In genomic region chr3:100093826-100094225, GRCh38 we compare ENCODE assay signal across 25 cellular contexts. TPM values are rescaled to one million over a fixed set of nuclear protein-coding genes. Genes with fewer than 3 reads are reported as not detected.
DNase-seq lines count a peak whose midpoint lies in the region; ATAC-seq, FAIRE-seq and TF ChIP-seq lines count a peak whose summit lies in the region.
"Had no signal": no experiment of that assay in that cellular context is flagged by ENCODE, and none has a peak within 500 bp of the region (broad histone marks: within the 10 kb centered on the region; RNA-seq: fewer than 3 reads in every experiment).

No MANE protein-coding gene starts in this region.

- ATAC-seq in GM19035 (IDR thresholded peaks at IDR 0.05; ENCODE audit: unreplicated experiment) = no peak
- no peak for ATAC-seq in GM19467 (IDR thresholded peaks at IDR 0.05; ENCODE audit: unreplicated experiment)
- ATAC-seq in HG02938 (IDR thresholded peaks at IDR 0.05; ENCODE audit: unreplicated experiment) = no peak
- no peak for ATAC-seq in HG03196 (IDR thresholded peaks at IDR 0.05; ENCODE audit: unreplicated experiment)

- no peak overlapping the region for H3K9ac ChIP-seq in GM23248
- no peak overlapping the region for H3K9ac ChIP-seq in endothelial cell of umbilical vein (replicated peaks; ENCODE audit: extremely low read depth, insufficient read depth, low read length)
- H3K9ac ChIP-seq: BLaER1 treated with 17β-estradiol and CSF1 and Interleukin-3, amounts not matched to agents 10 nM and 100 nM; KMS-11 had no signal

- H3K4me3 ChIP-seq in GM23248 = no peak overlapping the region
- H3K4me3 ChIP-seq in MG63 = no peak overlapping the region
- no peak overlapping the region for H3K4me3 ChIP-seq in endothelial cell of umbilical vein (replicated peaks in 1 of 3; ENCODE audit: insufficient read depth in 1 of 3, low read depth in 1 of 3, low read length in 3 of 3)
- H3K4me3 ChIP-seq: BLaER1 treated with 17β-estradiol and CSF1 and Interleukin-3, amounts not matched to agents 10 nM and 100 nM; SK-N-MC had no signal

- no peaks in the 10 kb centered on the region for H3K9me3 ChIP-seq in GM23248 (ENCODE audit: low read depth)
- no peaks in the 10 kb centered on the region for H3K9me3 ChIP-seq in MG63
- no peaks in the 10 kb centered on the region for H3K9me3 ChIP-seq in endothelial cell of umbilical vein (replicated peaks; ENCODE audit: control insufficient read depth, insufficient read depth, low read length)
- H3K9me3 ChIP-seq: BLaER1 treated with 17β-estradiol and CSF1 and Interleukin-3, amounts not matched to agents 10 nM and 100 nM; Caco-2 had no signal

- peaks cover 14% of the 10 kb centered on the region for H3F3A ChIP-seq in GM23248 (ENCODE audit: insufficient read depth)

- H3K27ac Mint-ChIP-seq in osteocyte (ENCODE audit: unreplicated experiment) = peak overlapping the region; percentile 38
- H3K27ac Mint-ChIP-seq: CD4-positive, alpha-beta memory T cell; HFFc6 had no signal

- POLR2A ChIA-PET in endothelial cell of umbilical vein (lab: Charles Lee) = no interaction called here

- H3K27me3 ChIP-seq in GM23248 (replicated peaks; ENCODE audit: insufficient read depth) (no peaks in the 10 kb centered on the region), MG63 (no peaks in the 10 kb centered on the region), endothelial cell of umbilical vein (ENCODE audit: control insufficient read depth in 2 of 2, insufficient read depth in 2 of 2, low read length in 2 of 2) (no peaks in the 10 kb centered on the region)
- H3K27me3 ChIP-seq: BLaER1 treated with 17β-estradiol and CSF1 and Interleukin-3, amounts not matched to agents 10 nM and 100 nM had no signal

- H3K9me2 ChIP-seq in GM23248 (ENCODE audit: insufficient read depth) = no peaks in the 10 kb centered on the region

- no peak for TF ChIP-seq POLR2A in endothelial cell of umbilical vein (IDR thresholded peaks at IDR 0.05; ENCODE audit: low read depth, low read length)

- H3K36me3 Mint-ChIP-seq in osteocyte (ENCODE audit: unreplicated experiment) = no peaks in the 10 kb centered on the region

- CTCF ChIA-PET in endothelial cell of umbilical vein (lab: Charles Lee) = interaction anchor here (0.7 to 0.9 kb wide), 2 partner anchors 165 to 261 kb away, joined by 3 to 4 read pairs; no protein-coding TSS in a partner anchor

- H3K4me1 ChIP-seq in GM23248 (ENCODE audit: insufficient read depth) = peaks cover 25% of the 10 kb centered on the region
- H3K4me1 ChIP-seq in endothelial cell of umbilical vein (ENCODE audit: control insufficient read depth, extremely low read depth, insufficient read depth, low read length) = peaks cover 5% of the 10 kb centered on the region

- DNase-seq in GM23248 (peak; percentile 41), MG63 (peak; percentile 58), endothelial cell of umbilical vein (ENCODE audit: low read depth, low spot score) (peak; percentile 34), osteocyte (ENCODE audit: extremely low spot score, unreplicated experiment) (no peak)
- DNase-seq: Caco-2; CD4-positive, alpha-beta memory T cell; DND-41; H9; HFFc6; IMR-90; NCI-H1417; NCI-H1694 treated with DMSO at 0.1 percent for 48 hours; NCI-H446 treated with DMSO at 0.1 percent for 48 hours; NCI-H69; SHP77 treated with DMSO at 0.1 percent for 48 hours had no signal

- H4K20me1 ChIP-seq in GM23248 (ENCODE audit: insufficient read depth) = no peaks in the 10 kb centered on the region
- no peaks in the 10 kb centered on the region for H4K20me1 ChIP-seq in endothelial cell of umbilical vein (replicated peaks; ENCODE audit: control insufficient read depth, extremely low read depth, insufficient read depth, low read length)

- dilution Hi-C loops in endothelial cell of umbilical vein (cut with MboI; ENCODE audit: extremely low pct_ligation_motif_present, low sequenced_read_pairs) = no loop called here

- H3K4me1 Mint-ChIP-seq in osteocyte (ENCODE audit: unreplicated experiment) = peaks cover 47% of the 10 kb centered on the region

- 93 to 100% methylated on average over 1 of the region's 1 CpG for whole genome bisulfite sequencing in GM23248 (ENCODE audit: low coverage in 1 of 2, low lambda C conversion rate in 2 of 2, missing lambda C conversion rate in 2 of 2), 2 experiments

- H3K36me3 ChIP-seq in GM23248 (ENCODE audit: low read depth) = no peaks in the 10 kb centered on the region
- no peaks in the 10 kb centered on the region for H3K36me3 ChIP-seq in MG63
- H3K36me3 ChIP-seq in endothelial cell of umbilical vein (ENCODE audit: control insufficient read depth in 2 of 2, extremely low read depth in 1 of 2, insufficient read depth in 2 of 2, low read length in 2 of 2) = no peaks in the 10 kb centered on the region

- BruUV-seq in endothelial cell of umbilical vein (replicated peaks; lab: Mats Ljungman, UMichigan) = no TSS peak

- H2AFZ ChIP-seq in GM23248 (no peak overlapping the region), endothelial cell of umbilical vein (ENCODE audit: low read depth, low read length) (no peak overlapping the region)

- no peak for FAIRE-seq in endothelial cell of umbilical vein (lab: Jason Lieb, UNC)
- FAIRE-seq: GM18507, HTR-8/SVneo had no signal

- H3K9me3 Mint-ChIP-seq in osteocyte (ENCODE audit: unreplicated experiment) = no peaks in the 10 kb centered on the region
- H3K9me3 Mint-ChIP-seq: CD4-positive, alpha-beta memory T cell; H9; HFFc6 had no signal

- in situ Hi-C loops in GM23248 (cut with MboI) = no loop called here

- H3K27ac ChIP-seq in GM23248 = no peak overlapping the region
- H3K27ac ChIP-seq in endothelial cell of umbilical vein (ENCODE audit: insufficient read depth, low read depth, low read length) = no peak overlapping the region
- H3K27ac ChIP-seq: BLaER1 treated with 17β-estradiol and CSF1 and Interleukin-3, amounts not matched to agents 10 nM and 100 nM; KMS-11; RWPE1; SK-N-MC had no signal

- H3K4me3 Mint-ChIP-seq in osteocyte (ENCODE audit: unreplicated experiment) = no peak overlapping the region
- H3K4me3 Mint-ChIP-seq: H9, HFFc6 had no signal

- intact Hi-C loops in endothelial cell of umbilical vein (cut with micrococcal nuclease) = loop anchor here (5.0 kb wide), 1 partner anchor 63 kb away; no protein-coding TSS in a partner anchor

- no peaks in the 10 kb centered on the region for H3K27me3 Mint-ChIP-seq in osteocyte (ENCODE audit: unreplicated experiment)
- H3K27me3 Mint-ChIP-seq: CD4-positive, alpha-beta memory T cell had no signal

- no peaks in the 10 kb centered on the region for H3K79me2 ChIP-seq in GM23248 (ENCODE audit: insufficient read depth)
- H3K79me2 ChIP-seq in endothelial cell of umbilical vein (ENCODE audit: control insufficient read depth, insufficient read depth, low read length) = no peaks in the 10 kb centered on the region

- H3K4me2 ChIP-seq in GM23248 (ENCODE audit: unreplicated experiment) (no peak overlapping the region), endothelial cell of umbilical vein (ENCODE audit: insufficient read depth, low read length) (no peak overlapping the region)
- H3K4me2 ChIP-seq: BLaER1 treated with 17β-estradiol and CSF1 and Interleukin-3, amounts not matched to agents 10 nM and 100 nM; KMS-11 had no signal

- no peak for TF ChIP-seq CTCF in endothelial cell of umbilical vein (IDR thresholded peaks at IDR 0.05; ENCODE audit: extremely low read depth in 1 of 2, insufficient read depth in 1 of 2, low read depth in 1 of 2, low read length in 2 of 2)
- TF ChIP-seq CTCF in osteocyte (IDR thresholded peaks at IDR 0.05) = no peak

- no peaks in the 10 kb centered on the region for H3K9me1 ChIP-seq in endothelial cell of umbilical vein (replicated peaks; ENCODE audit: control insufficient read depth, extremely low read depth, insufficient read depth, low read length)

TF ChIP-seq in endothelial cell of umbilical vein, 7 proteins besides CTCF, POLR2A, EP300 and RAD21:
- no peak for TF ChIP-seq EZH2 (IDR thresholded peaks at IDR 0.05; ENCODE audit: borderline replicate concordance, low read depth, low read length, severe bottlenecking)
- TF ChIP-seq FOS (IDR thresholded peaks at IDR 0.05; ENCODE audit: borderline replicate concordance, insufficient read depth, low read length) = no peak
- TF ChIP-seq GATA2 (IDR thresholded peaks at IDR 0.05; ENCODE audit: insufficient read depth, insufficient read length, low read depth, low read length) = no peak

RNA-seq across cellular contexts. Expression of gene FILIP1L, which starts 20.5 kb away (rescaled TPM):
- 45.0 and 48.2 TPM in 2 replicates for total RNA-seq in GM23248 (2014; rRNA removed; shearing (Covaris generic))
- 60.9 and 66.3 TPM in 2 replicates for polyA plus RNA-seq in GM23248 (2016; fragmentation: Nextera tagmentation; extraction: Ambion mirVana)
- 19.9 and 31.5 TPM in 2 replicates for total RNA-seq in MG63 (2014; rRNA removed; shearing (Covaris generic); ENCODE audit: low replicate concordance)
- total RNA-seq in endothelial cell of umbilical vein = 29.2 and 29.9 TPM in 2 replicates
- polyA plus RNA-seq in endothelial cell of umbilical vein = 26.0 and 36.2 TPM in 2 replicates
- polyA plus RNA-seq in endothelial cell of umbilical vein (2011; cell fraction: cytosol; rRNA removed) = 35.9 and 37.4 TPM in 2 replicates
- 38.7 and 47.3 TPM in 2 replicates for polyA plus RNA-seq in endothelial cell of umbilical vein (2011; cell fraction: nucleus; rRNA removed)
- 15.9 and 17.7 TPM in 2 replicates for polyA plus RNA-seq in endothelial cell of umbilical vein (2012)
- 48.6 and 58.4 TPM in 2 replicates for polyA minus RNA-seq in endothelial cell of umbilical vein
- not detected for polyA minus RNA-seq in endothelial cell of umbilical vein (2011; cell fraction: cytosol; rRNA and poly(A)+ RNA removed)
- 49.7 and 60.6 TPM in 2 replicates for polyA minus RNA-seq in endothelial cell of umbilical vein (2011; cell fraction: nucleus; rRNA and poly(A)+ RNA removed)
- total RNA-seq in osteocyte = 47.0 and 49.3 TPM in 2 replicates
- total RNA-seq: CD4-positive, alpha-beta memory T cell had no signal
